In the genomic region with DNA sequence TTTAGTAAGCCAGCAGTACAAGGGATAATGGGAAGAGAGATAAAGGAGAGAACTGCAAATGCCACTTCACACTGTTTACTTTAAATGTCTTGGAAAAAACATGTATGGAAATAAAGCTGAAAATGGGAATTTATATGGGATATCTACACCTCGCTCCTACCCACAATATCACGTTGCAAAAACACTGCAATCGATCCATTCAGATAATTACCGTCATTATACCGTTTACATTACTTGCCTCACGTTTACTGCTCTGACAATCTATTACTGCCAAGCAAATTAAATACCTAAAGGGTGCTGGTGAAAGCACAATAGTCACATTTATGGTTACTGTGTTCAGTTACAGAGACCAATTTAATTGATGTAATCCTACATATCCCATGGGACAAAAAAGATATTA, we compare ENCODE assay signal across 2 cellular contexts.
TF ChIP-seq lines count a peak whose summit lies in the region.

No MANE protein-coding gene starts in this region.

TF ChIP-seq in A549, 52 proteins besides CTCF, POLR2A, EP300 and RAD21:
- TF ChIP-seq HDAC2 (IDR thresholded peaks at IDR 0.05) (no peak), RFX5 (IDR thresholded peaks at IDR 0.05) (no peak), MAFK (IDR thresholded peaks at IDR 0.05; ENCODE audit: partially characterized antibody) (no peak), TFCP2L1 (CRISPR knock-in tag; IDR thresholded peaks at IDR 0.05) (no peak), ZFP36 (IDR thresholded peaks at IDR 0.05; ENCODE audit: borderline replicate concordance, partially characterized antibody) (no peak), HOXA7 (CRISPR knock-in tag; IDR thresholded peaks at IDR 0.05) (no peak), MYC (IDR thresholded peaks at IDR 0.05; ENCODE audit: borderline replicate concordance, low read length) (no peak), EHF (CRISPR knock-in tag; IDR thresholded peaks at IDR 0.05) (no peak)
- TF ChIP-seq, protein P1, sequence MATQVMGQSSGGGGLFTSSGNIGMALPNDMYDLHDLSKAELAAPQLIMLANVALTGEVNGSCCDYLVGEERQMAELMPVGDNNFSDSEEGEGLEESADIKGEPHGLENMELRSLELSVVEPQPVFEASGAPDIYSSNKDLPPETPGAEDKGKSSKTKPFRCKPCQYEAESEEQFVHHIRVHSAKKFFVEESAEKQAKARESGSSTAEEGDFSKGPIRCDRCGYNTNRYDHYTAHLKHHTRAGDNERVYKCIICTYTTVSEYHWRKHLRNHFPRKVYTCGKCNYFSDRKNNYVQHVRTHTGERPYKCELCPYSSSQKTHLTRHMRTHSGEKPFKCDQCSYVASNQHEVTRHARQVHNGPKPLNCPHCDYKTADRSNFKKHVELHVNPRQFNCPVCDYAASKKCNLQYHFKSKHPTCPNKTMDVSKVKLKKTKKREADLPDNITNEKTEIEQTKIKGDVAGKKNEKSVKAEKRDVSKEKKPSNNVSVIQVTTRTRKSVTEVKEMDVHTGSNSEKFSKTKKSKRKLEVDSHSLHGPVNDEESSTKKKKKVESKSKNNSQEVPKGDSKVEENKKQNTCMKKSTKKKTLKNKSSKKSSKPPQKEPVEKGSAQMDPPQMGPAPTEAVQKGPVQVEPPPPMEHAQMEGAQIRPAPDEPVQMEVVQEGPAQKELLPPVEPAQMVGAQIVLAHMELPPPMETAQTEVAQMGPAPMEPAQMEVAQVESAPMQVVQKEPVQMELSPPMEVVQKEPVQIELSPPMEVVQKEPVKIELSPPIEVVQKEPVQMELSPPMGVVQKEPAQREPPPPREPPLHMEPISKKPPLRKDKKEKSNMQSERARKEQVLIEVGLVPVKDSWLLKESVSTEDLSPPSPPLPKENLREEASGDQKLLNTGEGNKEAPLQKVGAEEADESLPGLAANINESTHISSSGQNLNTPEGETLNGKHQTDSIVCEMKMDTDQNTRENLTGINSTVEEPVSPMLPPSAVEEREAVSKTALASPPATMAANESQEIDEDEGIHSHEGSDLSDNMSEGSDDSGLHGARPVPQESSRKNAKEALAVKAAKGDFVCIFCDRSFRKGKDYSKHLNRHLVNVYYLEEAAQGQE (IDR thresholded peaks at IDR 0.05): no peak

TF ChIP-seq in IMR-90, 13 proteins besides CTCF, POLR2A, EP300 and RAD21 (continued from another document):
- no peak for TF ChIP-seq CEBPB (IDR thresholded peaks at IDR 0.05; ENCODE audit: low read depth, low read length)
- no peak for TF ChIP-seq RCOR1 (IDR thresholded peaks at IDR 0.05; ENCODE audit: insufficient replicate concordance, low read length)
- no peak for TF ChIP-seq RFX5 (IDR thresholded peaks at IDR 0.05; ENCODE audit: low read depth, low read length)
- no peak for TF ChIP-seq MXI1 (IDR thresholded peaks at IDR 0.05; ENCODE audit: borderline replicate concordance, low read depth, low read length)
